Comparison of ENCODE assay signal across 8 cellular contexts in genomic region chr1:83154306-83154705, GRCh38.
DNase-seq lines count a peak whose midpoint lies in the region; ATAC-seq, FAIRE-seq and TF ChIP-seq lines count a peak whose summit lies in the region.
"Not testable (repeated sequence)": the region's sequence is repeated elsewhere in the genome, so short reads cannot be mapped to it uniquely, and the experiment has no call there.

No MANE protein-coding gene starts in this region.

- H3K4me1 ChIP-seq in A549; astrocyte (ENCODE audit: insufficient read depth, low read length): not testable (repeated sequence)

- 15% methylated on average over 1 of the region's 1 CpG for WGBS in A549 (ENCODE audit: missing lambda C conversion rate)

- TF ChIP-seq CTCF in A549 (IDR thresholded peaks at IDR 0.05); LNCaP clone FGC (IDR thresholded peaks at IDR 0.05; ENCODE audit: control insufficient read depth, extremely low read depth, insufficient read depth); astrocyte (IDR thresholded peaks at IDR 0.05; ENCODE audit: insufficient read depth, low read depth, low read length): not testable (repeated sequence)

- H3K36me3 ChIP-seq in astrocyte (ENCODE audit: insufficient read depth, low read length), result not testable (repeated sequence)

- ATAC-seq in A549, result not testable (repeated sequence)

- not testable (repeated sequence) for TF ChIP-seq POLR2A in A549 (IDR thresholded peaks at IDR 0.05; ENCODE audit: low read length)

- not testable (repeated sequence) for H3K27ac ChIP-seq in A549; astrocyte (ENCODE audit: low read depth, low read length)

- CTCF ChIA-PET in A549 (lab: Yijun Ruan, JAX), result not testable (repeated sequence)

- H3K36me3 Mint-ChIP-seq in astrocyte (ENCODE audit: low read depth, unreplicated experiment), result not testable (repeated sequence)

- peaks cover 13% of the 10 kb centered on the region for H3K4me1 Mint-ChIP-seq in astrocyte (ENCODE audit: low read depth, unreplicated experiment)

- peak overlapping the region; percentile 41 for H3K27ac Mint-ChIP-seq in astrocyte (ENCODE audit: unreplicated experiment)

- H3K79me2 ChIP-seq in astrocyte (ENCODE audit: insufficient read depth, low read length), result not testable (repeated sequence)

- FAIRE-seq in A549 (lab: Jason Lieb, UNC) (peak; percentile 23), astrocyte (lab: Jason Lieb, UNC) (peak; percentile 97)

- not testable (repeated sequence) for TF ChIP-seq EP300 in A549 (IDR thresholded peaks at IDR 0.05)

- not testable (repeated sequence) for H3K27me3 Mint-ChIP-seq in astrocyte (ENCODE audit: low read depth, unreplicated experiment)

- not testable (repeated sequence) for H2AFZ ChIP-seq in astrocyte (ENCODE audit: low read depth, low read length)

- not testable (repeated sequence) for TF ChIP-seq RAD21 in A549 (conservative IDR thresholded peaks at IDR 0.05 in 1 of 2, IDR thresholded peaks at IDR 0.05 in 1 of 2)

- H3K4me3 Mint-ChIP-seq in astrocyte (ENCODE audit: unreplicated experiment), result not testable (repeated sequence)

- not testable (repeated sequence) for DNase-seq in A549 (ENCODE audit: low read depth in 1 of 2, low spot score in 1 of 2)
- DNase-seq in EL (peak; percentile 7), LNCaP clone FGC (ENCODE audit: low read depth) (peak; percentile 43), astrocyte (ENCODE audit: low read depth) (peak; percentile 40), dermis blood vessel endothelial cell (peak; percentile 14), fibroblast of peridontal ligament (ENCODE audit: extremely low read depth) (peak; percentile 31), kidney glomerular epithelial cell (lab: John Stamatoyannopoulos, UW) (peak; percentile 40), non-pigmented ciliary epithelial cell (ENCODE audit: low read depth) (peak; percentile 18)

- POLR2A ChIA-PET in A549 (lab: Yijun Ruan, JAX), result not testable (repeated sequence)

- not testable (repeated sequence) for H3K27me3 ChIP-seq in astrocyte (ENCODE audit: insufficient read depth, low read length)

- H4K20me1 ChIP-seq in astrocyte (ENCODE audit: insufficient read depth, low read length), result not testable (repeated sequence)

- not testable (repeated sequence) for H3K9ac ChIP-seq in astrocyte (ENCODE audit: low read length)

- not testable (repeated sequence) for H3K9me3 ChIP-seq in A549; astrocyte (ENCODE audit: insufficient read depth, low read depth, low read length)

- H3K9me3 Mint-ChIP-seq in astrocyte (ENCODE audit: unreplicated experiment), result not testable (repeated sequence)

- H3K4me3 ChIP-seq in A549; LNCaP clone FGC (ENCODE audit: low read depth, low read length); astrocyte (ENCODE audit: insufficient read depth, low read depth, low read length): not testable (repeated sequence)

- not testable (repeated sequence) for H3K4me2 ChIP-seq in A549; astrocyte (ENCODE audit: low read length)
